In the genomic region with DNA sequence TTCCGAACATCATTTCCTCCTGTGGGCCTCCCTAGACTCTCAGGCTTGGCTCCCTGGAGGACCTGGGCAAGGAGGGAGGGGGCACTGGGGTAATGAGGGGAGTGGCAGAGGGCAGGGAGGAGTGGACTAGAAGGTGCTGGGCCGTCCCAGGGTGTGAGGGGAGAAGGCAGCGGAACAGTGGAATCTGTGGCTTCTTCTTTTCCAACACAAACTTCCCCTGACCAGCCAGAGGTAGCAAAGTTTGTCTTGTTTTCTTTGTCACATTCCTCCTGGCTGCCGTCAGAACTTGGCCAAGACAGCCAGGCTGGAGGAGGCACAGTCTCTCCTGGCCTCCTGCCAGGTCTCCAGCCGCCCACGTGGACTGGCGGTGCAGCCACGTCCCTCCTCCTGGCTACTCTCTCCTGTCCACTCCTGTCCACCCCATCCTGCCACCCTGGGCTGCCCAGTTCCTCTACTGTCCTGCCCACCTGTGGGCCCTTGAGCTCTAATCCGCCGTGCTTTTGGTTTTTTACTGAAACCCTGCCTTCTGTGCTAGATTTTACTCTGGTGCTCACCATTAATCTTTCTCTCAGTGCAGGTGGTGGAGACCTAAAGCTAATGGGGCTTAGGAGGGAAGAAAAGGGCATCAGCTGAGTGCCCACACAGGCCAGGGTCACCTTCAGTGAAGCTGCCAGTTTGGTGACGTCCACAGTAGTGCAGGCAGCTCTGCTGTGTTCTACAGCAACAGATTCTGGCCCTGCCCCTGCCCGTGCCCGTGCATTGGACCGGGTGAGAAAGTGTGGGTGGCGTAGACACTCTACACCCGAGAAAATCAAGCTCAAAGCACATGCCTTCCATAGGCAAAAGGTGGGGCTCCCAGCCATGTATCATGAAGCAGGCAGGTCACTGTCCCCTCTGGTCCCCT, we compare ENCODE assay signal across 10 cellular contexts. TPM values are rescaled to one million over a fixed set of nuclear protein-coding genes. Genes with fewer than 3 reads are reported as not detected.
DNase-seq lines count a peak whose midpoint lies in the region; ATAC-seq, FAIRE-seq and TF ChIP-seq lines count a peak whose summit lies in the region.
"Had no signal": no experiment of that assay in that cellular context is flagged by ENCODE, and none has a peak within 500 bp of the region (broad histone marks: within the 10 kb centered on the region; RNA-seq: fewer than 3 reads in every experiment).

No MANE protein-coding gene starts in this region.

- H3K9me3 ChIP-seq in keratinocyte (ENCODE audit: control insufficient read depth, low read depth, low read length) (no peaks in the 10 kb centered on the region), stomach (no peaks in the 10 kb centered on the region)
- H3K9me3 ChIP-seq: vagina had no signal

- H3K4me1 ChIP-seq in keratinocyte (ENCODE audit: control insufficient read depth, extremely low read depth, insufficient read depth, low read length) (peaks cover 36% of the 10 kb centered on the region), stomach (peaks cover 25 to 41% (median 34%) of the 10 kb centered on the region in 4 donors)

- peaks cover 57% of the 10 kb centered on the region for H3K27me3 Mint-ChIP-seq in stimulated activated memory B cell treated with anti-CD40 and anti-IgM and Interleukin-4, amounts not matched to agents 10 μg/mL and 1 μg/mL and 100 μg/mL, for 72 hours

- in situ Hi-C loops in brain microvascular endothelial cell (cut with HindIII; ENCODE audit: low pct_ligation_motif_present, low sequenced_read_pairs) = no loop called here

- peak overlapping the region; percentile 66 for H3K27ac ChIP-seq in brain microvascular endothelial cell
- peak overlapping the region; percentile 3 for H3K27ac ChIP-seq in keratinocyte (ENCODE audit: control insufficient read depth, insufficient read depth, low read length)
- H3K27ac ChIP-seq in stomach = peak overlapping the region in 3 of 5 donors; percentile 66 to 82 (median 70)
- H3K27ac ChIP-seq: vagina had no signal

- no peak for ATAC-seq in HG03439 (IDR thresholded peaks at IDR 0.05; ENCODE audit: unreplicated experiment)
- no peak for ATAC-seq in stimulated activated memory B cell treated with anti-CD40 and anti-IgM and Interleukin-4, amounts not matched to agents 10 μg/mL and 1 μg/mL and 100 μg/mL, for 72 hours

- H3K27me3 ChIP-seq in brain microvascular endothelial cell (replicated peaks) = no peaks in the 10 kb centered on the region
- H3K27me3 ChIP-seq in keratinocyte (ENCODE audit: control insufficient read depth, extremely low read depth, insufficient read depth, low read length) = no peaks in the 10 kb centered on the region
- H3K27me3 ChIP-seq in stomach = no peaks in the 10 kb centered on the region
- H3K27me3 ChIP-seq: vagina had no signal

- H2AFZ ChIP-seq in keratinocyte (ENCODE audit: control insufficient read depth, low read length) = no peak overlapping the region

- H3K4me3 ChIP-seq in brain microvascular endothelial cell (ENCODE audit: low read depth, low read length) (no peak overlapping the region), keratinocyte (ENCODE audit: control insufficient read depth in 2 of 3, extremely low read depth in 1 of 3, insufficient read depth in 2 of 3, low read depth in 1 of 3, low read length in 3 of 3) (no peak overlapping the region), stomach (no peak overlapping the region)
- H3K4me3 ChIP-seq: vagina had no signal

- peaks cover 19% of the 10 kb centered on the region for H3K4me1 Mint-ChIP-seq in stimulated activated memory B cell treated with anti-CD40 and anti-IgM and Interleukin-4, amounts not matched to agents 10 μg/mL and 1 μg/mL and 100 μg/mL, for 72 hours

- H3K9me1 ChIP-seq in keratinocyte (ENCODE audit: control insufficient read depth, extremely low read depth, insufficient read depth, low read length) = no peaks in the 10 kb centered on the region

- no peak overlapping the region for H3K4me3 Mint-ChIP-seq in stimulated activated memory B cell treated with anti-CD40 and anti-IgM and Interleukin-4, amounts not matched to agents 10 μg/mL and 1 μg/mL and 100 μg/mL, for 72 hours

- TF ChIP-seq CTCF in brain microvascular endothelial cell (IDR thresholded peaks at IDR 0.05; ENCODE audit: low read depth, low read length, missing control alignments) = no peak
- TF ChIP-seq CTCF in keratinocyte (optimal IDR thresholded peaks at IDR 0.05 in 1 of 3, IDR thresholded peaks at IDR 0.05 in 1 of 3, conservative IDR thresholded peaks at IDR 0.05 in 1 of 3; ENCODE audit: extremely low read depth in 1 of 3, insufficient read depth in 2 of 3, low read length in 3 of 3) = no peak
- no peak for TF ChIP-seq CTCF in stomach (IDR thresholded peaks at IDR 0.05)

- no peaks in the 10 kb centered on the region for H3K9me3 Mint-ChIP-seq in stimulated activated memory B cell treated with anti-CD40 and anti-IgM and Interleukin-4, amounts not matched to agents 10 μg/mL and 1 μg/mL and 100 μg/mL, for 72 hours

- no peaks in the 10 kb centered on the region for H3K36me3 ChIP-seq in brain microvascular endothelial cell (replicated peaks)
- H3K36me3 ChIP-seq in keratinocyte (ENCODE audit: control insufficient read depth in 2 of 2, extremely low read depth in 1 of 2, insufficient read depth in 2 of 2, low read length in 2 of 2) = peaks cover 11% of the 10 kb centered on the region in 2 experiments
- H3K36me3 ChIP-seq in stomach = no peaks in the 10 kb centered on the region
- H3K36me3 ChIP-seq: vagina had no signal

- peak; percentile 84 for DNase-seq in HT1080 (ENCODE audit: low read depth)
- DNase-seq in brain microvascular endothelial cell = peak; percentile 90
- DNase-seq in keratinocyte (ENCODE audit: low read depth, low spot score) = no peak
- peak; percentile 76 for DNase-seq in stomach
- DNase-seq in activated T-cell treated with anti-CD3 and anti-CD28 coated beads for 4 hours = no peak
- no peak for DNase-seq in activated CD8-positive, alpha-beta memory T cell treated with anti-CD3 and anti-CD28 coated beads for 24 hours
- DNase-seq: NCI-H1694 had no signal

- TF ChIP-seq POLR2A in stomach (IDR thresholded peaks at IDR 0.05) = no peak

- no peak for TF ChIP-seq EP300 in stomach (IDR thresholded peaks at IDR 0.05)

- dilution Hi-C loops in keratinocyte (cut with MboI; ENCODE audit: extremely low pct_ligation_motif_present, low sequenced_read_pairs) = no loop called here

- peak overlapping the region; percentile 9 for H3K9ac ChIP-seq in keratinocyte (ENCODE audit: control insufficient read depth, extremely low read depth, insufficient read depth, low read length)

- no peak overlapping the region for H3K27ac Mint-ChIP-seq in stimulated activated memory B cell treated with anti-CD40 and anti-IgM and Interleukin-4, amounts not matched to agents 10 μg/mL and 1 μg/mL and 100 μg/mL, for 72 hours

- WGBS in stomach, 5 donors = 35 to 42% (median 37%) methylated on average over 16 of the region's 16 CpGs

- peaks cover 8% of the 10 kb centered on the region for H3K79me2 ChIP-seq in keratinocyte (ENCODE audit: control insufficient read depth, insufficient read depth, low read length)

- intact Hi-C loops in stomach (cut with DNase I; ENCODE audit: low total_unique reads) = no loop called here

- no peaks in the 10 kb centered on the region for H4K20me1 ChIP-seq in keratinocyte (ENCODE audit: control insufficient read depth, extremely low read depth, insufficient read depth, low read length)

- H3K36me3 Mint-ChIP-seq in stimulated activated memory B cell treated with anti-CD40 and anti-IgM and Interleukin-4, amounts not matched to agents 10 μg/mL and 1 μg/mL and 100 μg/mL, for 72 hours = no peaks in the 10 kb centered on the region

- H3K4me2 ChIP-seq in keratinocyte (ENCODE audit: control insufficient read depth, extremely low read depth, insufficient read depth, low read depth, low read length) = no peak overlapping the region

- FAIRE-seq in keratinocyte (lab: Jason Lieb, UNC) = no peak

RNA-seq across cellular contexts. Expression of gene CDSN, which starts 2.8 kb away (rescaled TPM):
- total RNA-seq in HT1080 (2014; rRNA removed; shearing (Covaris generic)) = not detected in 2 replicates
- 0.05 TPM in 1 of 2 replicates, not detected in the other for polyA plus RNA-seq in HT1080 (2015; cell fraction: cytosol; rRNA removed)
- not detected in 2 replicates for polyA plus RNA-seq in HT1080 (2015; cell fraction: nucleus; rRNA removed)
- 4.0 to 8.3 TPM (median 5.0 TPM) in 3 replicates for polyA plus RNA-seq in keratinocyte
- 128 TPM for polyA plus RNA-seq in keratinocyte (2011; ENCODE audit: low read depth)
- 3.6 and 7.7 TPM in 2 replicates for polyA plus RNA-seq in keratinocyte (2011; cell fraction: cytosol; rRNA removed)
- polyA plus RNA-seq in keratinocyte (2011; cell fraction: nucleus; rRNA removed) = 22.1 and 37.1 TPM in 2 replicates
- polyA plus RNA-seq in keratinocyte (2012; ENCODE audit: low replicate concordance) = 10.7 and 646 TPM in 2 replicates
- 4.0 to 15.3 TPM (median 5.6 TPM) in 3 replicates for polyA minus RNA-seq in keratinocyte
- 7.5 TPM for polyA minus RNA-seq in keratinocyte (2011; cell fraction: cytosol; rRNA and poly(A)+ RNA removed)
- 21.0 and 31.2 TPM in 2 replicates for polyA minus RNA-seq in keratinocyte (2011; cell fraction: nucleus; rRNA and poly(A)+ RNA removed)
- not detected for total RNA-seq in stomach
- polyA plus RNA-seq in stomach = under 1 TPM in 1 of 3 donors, not detected in 2; 0.05 TPM

RNA-seq across cellular contexts. Expression of gene PSORS1C1, which starts 8.5 kb away (rescaled TPM):
- total RNA-seq in HT1080 (2014; rRNA removed; shearing (Covaris generic)) = 0.64 and 0.80 TPM in 2 replicates
- 1.5 and 1.9 TPM in 2 replicates for polyA plus RNA-seq in HT1080 (2015; cell fraction: cytosol; rRNA removed)
- 5.0 and 6.2 TPM in 2 replicates for polyA plus RNA-seq in HT1080 (2015; cell fraction: nucleus; rRNA removed)
- polyA plus RNA-seq in keratinocyte (3.6 to 9.4 TPM (median 5.7 TPM) in 3 replicates), stomach (1 to 10 TPM; 3.1 to 7.4 (median 3.9) TPM)
- polyA plus RNA-seq in keratinocyte (2011; ENCODE audit: low read depth) = 14.3 TPM
- polyA plus RNA-seq in keratinocyte (2011; cell fraction: cytosol; rRNA removed) = 6.9 and 9.2 TPM in 2 replicates
- polyA plus RNA-seq in keratinocyte (2011; cell fraction: nucleus; rRNA removed) = 15.8 and 28.1 TPM in 2 replicates
- 6.0 and 34.2 TPM in 2 replicates for polyA plus RNA-seq in keratinocyte (2012; ENCODE audit: low replicate concordance)
- 7.4 to 41.0 TPM (median 10.7 TPM) in 3 replicates for polyA minus RNA-seq in keratinocyte
- polyA minus RNA-seq in keratinocyte (2011; cell fraction: cytosol; rRNA and poly(A)+ RNA removed) = not detected
- 6.0 and 6.8 TPM in 2 replicates for polyA minus RNA-seq in keratinocyte (2011; cell fraction: nucleus; rRNA and poly(A)+ RNA removed)
- total RNA-seq in stomach = 1 to 10 TPM in 4 of 5 donors, not detected in 1; 2.7 to 5.7 (median 4.0) TPM

RNA-seq across cellular contexts. Expression of gene C6orf15, which starts 10.7 kb away (rescaled TPM):
- not detected in 2 replicates for total RNA-seq in HT1080 (2014; rRNA removed; shearing (Covaris generic))
- not detected in 2 replicates for polyA plus RNA-seq in HT1080 (2015; cell fraction: cytosol; rRNA removed)
- polyA plus RNA-seq in HT1080 (2015; cell fraction: nucleus; rRNA removed) = not detected in 2 replicates
- polyA plus RNA-seq in keratinocyte (0.08 to 0.35 TPM (median 0.30 TPM) in 3 replicates), stomach (not detected)
- 3.8 TPM for polyA plus RNA-seq in keratinocyte (2011; ENCODE audit: low read depth)
- polyA plus RNA-seq in keratinocyte (2011; cell fraction: cytosol; rRNA removed) = 0.36 and 0.79 TPM in 2 replicates
- polyA plus RNA-seq in keratinocyte (2011; cell fraction: nucleus; rRNA removed) = 1.1 and 1.9 TPM in 2 replicates
- 0.39 and 17.1 TPM in 2 replicates for polyA plus RNA-seq in keratinocyte (2012; ENCODE audit: low replicate concordance)
- polyA minus RNA-seq in keratinocyte = not detected in 3 replicates
- not detected for polyA minus RNA-seq in keratinocyte (2011; cell fraction: cytosol; rRNA and poly(A)+ RNA removed)
- 1.2 TPM in 1 of 2 replicates, not detected in the other for polyA minus RNA-seq in keratinocyte (2011; cell fraction: nucleus; rRNA and poly(A)+ RNA removed)
- total RNA-seq in stomach = not detected
- total RNA-seq: vagina had no signal

RNA-seq across cellular contexts. Expression of gene PSORS1C2, which starts 15.8 kb away (rescaled TPM):
- not detected in 2 replicates for total RNA-seq in HT1080 (2014; rRNA removed; shearing (Covaris generic))
- polyA plus RNA-seq in HT1080 (2015; cell fraction: cytosol; rRNA removed) = 0.31 TPM in 1 of 2 replicates, not detected in the other
- polyA plus RNA-seq in HT1080 (2015; cell fraction: nucleus; rRNA removed) = 0.31 TPM in 1 of 2 replicates, not detected in the other
- polyA plus RNA-seq in keratinocyte (not detected in 3 replicates), stomach (1 to 10 TPM in 1 of 3 donors, not detected in 2; 1.6 TPM)
- 1.9 TPM for polyA plus RNA-seq in keratinocyte (2011; ENCODE audit: low read depth)
- not detected in 2 replicates for polyA plus RNA-seq in keratinocyte (2011; cell fraction: cytosol; rRNA removed)
- polyA plus RNA-seq in keratinocyte (2011; cell fraction: nucleus; rRNA removed) = 0.12 TPM in 1 of 2 replicates, not detected in the other
- polyA plus RNA-seq in keratinocyte (2012; ENCODE audit: low replicate concordance) = 0.31 and 15.8 TPM in 2 replicates
- polyA minus RNA-seq in keratinocyte = not detected in 3 replicates
- polyA minus RNA-seq in keratinocyte (2011; cell fraction: cytosol; rRNA and poly(A)+ RNA removed) = not detected
- polyA minus RNA-seq in keratinocyte (2011; cell fraction: nucleus; rRNA and poly(A)+ RNA removed) = not detected in 2 replicates
- total RNA-seq in stomach = under 1 TPM in 1 of 5 donors, not detected in 4; 0.73 TPM
- total RNA-seq: vagina had no signal

RNA-seq across cellular contexts. Expression of gene CCHCR1, which starts 34.5 kb away (rescaled TPM):
- total RNA-seq in HT1080 (2014; rRNA removed; shearing (Covaris generic)) = 22.1 and 29.2 TPM in 2 replicates
- 16.1 and 17.3 TPM in 2 replicates for polyA plus RNA-seq in HT1080 (2015; cell fraction: cytosol; rRNA removed)
- 39.0 and 49.9 TPM in 2 replicates for polyA plus RNA-seq in HT1080 (2015; cell fraction: nucleus; rRNA removed)
- polyA plus RNA-seq in keratinocyte = 7.0 to 8.4 TPM (median 7.5 TPM) in 3 replicates
- polyA plus RNA-seq in keratinocyte (2011; ENCODE audit: low read depth) = 6.8 TPM
- 2.7 and 4.5 TPM in 2 replicates for polyA plus RNA-seq in keratinocyte (2011; cell fraction: cytosol; rRNA removed)
- 11.5 and 15.2 TPM in 2 replicates for polyA plus RNA-seq in keratinocyte (2011; cell fraction: nucleus; rRNA removed)
- polyA plus RNA-seq in keratinocyte (2012; ENCODE audit: low replicate concordance) = 6.0 and 9.9 TPM in 2 replicates
- 6.0 to 9.9 TPM (median 7.1 TPM) in 3 replicates for polyA minus RNA-seq in keratinocyte
- polyA minus RNA-seq in keratinocyte (2011; cell fraction: cytosol; rRNA and poly(A)+ RNA removed) = 7.1 TPM
- 5.0 and 6.3 TPM in 2 replicates for polyA minus RNA-seq in keratinocyte (2011; cell fraction: nucleus; rRNA and poly(A)+ RNA removed)
- total RNA-seq in stomach = 100 to 1,000 TPM in 1 of 5 donors, 10 to 100 TPM in 3, 1 to 10 TPM in 1; 9.7 to 201 (median 24.5) TPM
- 10 to 100 TPM; 11.8 to 21.0 (median 12.3) TPM for polyA plus RNA-seq in stomach

Comparison
In these comparisons a context has a peak if more than half of its experiments do, and no peak if none do; other contexts are left out.
1. DNase-seq: peak in HT1080 (single experiment), brain microvascular endothelial cell (single experiment) and stomach (single experiment); none in keratinocyte (single experiment), activated T-cell treated with anti-CD3 and anti-CD28 coated beads for 4 hours (single experiment) and activated CD8-positive, alpha-beta memory T cell treated with anti-CD3 and anti-CD28 coated beads for 24 hours (single experiment).
2. H3K27ac ChIP-seq: peak in every context shown above with its lines; median percentile 70 in stomach; 66 in brain microvascular endothelial cell; 3 in keratinocyte.